ENCODE assay signal across 1 cellular context in genomic region chr1:2550309-2550861, GRCh38.
A peak's percentile ranks its signal among the peaks of the same experiment; 100 is the strongest.
TF ChIP-seq lines count a peak whose summit lies in the region.

No MANE protein-coding gene starts in this region.

TF ChIP-seq in GM12878, 131 proteins besides CTCF, POLR2A, EP300 and RAD21:
- TF ChIP-seq MEF2B (IDR thresholded peaks at IDR 0.05; ENCODE audit: partially characterized antibody, poor library complexity, severe bottlenecking) (peak; percentile 91), BHLHE40 (IDR thresholded peaks at IDR 0.05; ENCODE audit: borderline replicate concordance in 1 of 2, low read depth in 2 of 2, low read length in 1 of 2) (peak; percentile 83 to 93), SMARCA5 (IDR thresholded peaks at IDR 0.05) (0 out of 2 replicates have a peak, but pooled peaks have one; percentile 19), RAD51 (IDR thresholded peaks at IDR 0.05) (0 out of 2 replicates have a peak, but pooled peaks have one; percentile 44), IKZF1 (conservative IDR thresholded peaks at IDR 0.05) (0 out of 2 replicates have a peak, but pooled peaks have one; percentile 26), ZNF687 (IDR thresholded peaks at IDR 0.05) (peak; percentile 64; the same call in 1 of the 2 replicates)
TF ChIP-seq in GM12878: peak in this region for 6; not testable (repeated sequence) for 125.
